Comparison of ENCODE assay signal across 22 cellular contexts in genomic region chr11:111170761-111171379, GRCh38.
"Had no signal": no experiment of that assay in that cellular context is flagged by ENCODE, and none has a peak within 500 bp of the region (broad histone marks: within the 10 kb centered on the region; RNA-seq: fewer than 3 reads in every experiment).

No MANE protein-coding gene starts in this region.

- H3K36me3 Mint-ChIP-seq: immature natural killer cell; natural killer cell treated with Interleukin-12 subunit alpha and Interleukin-12 subunit beta and Interleukin-15 and Interleukin-18, amount 100 ng/mL, for 72 hours; stimulated activated effector memory CD8-positive, alpha-beta T cell treated with anti-CD3 and anti-CD28 coated beads, Interleukin-12 subunit alpha, Interleukin-12 subunit beta, amount 100 ng/mL, for 72 hours; type B pancreatic cell had no signal

- H3K27ac ChIP-seq: dorsolateral prefrontal cortex, lower lobe of right lung, prostate gland, right atrium auricular region, sigmoid colon, testis, tibial artery had no signal

- H3K4me3 Mint-ChIP-seq: immature natural killer cell; natural killer cell treated with Interleukin-12 subunit alpha and Interleukin-12 subunit beta and Interleukin-15 and Interleukin-18, amount 100 ng/mL, for 72 hours; neural crest cell; stimulated activated effector memory CD8-positive, alpha-beta T cell treated with anti-CD3 and anti-CD28 coated beads, Interleukin-12 subunit alpha, Interleukin-12 subunit beta, amount 100 ng/mL, for 72 hours; type B pancreatic cell had no signal

- ATAC-seq: left ventricle myocardium superior; lower lobe of right lung; natural killer cell treated with Interleukin-12 subunit alpha and Interleukin-12 subunit beta and Interleukin-15 and Interleukin-18, amount 100 ng/mL, for 72 hours; stimulated activated effector memory CD8-positive, alpha-beta T cell treated with anti-CD3 and anti-CD28 coated beads, Interleukin-12 subunit alpha, Interleukin-12 subunit beta, amount 100 ng/mL, for 72 hours; stimulated activated naive CD8-positive, alpha-beta T cell treated with anti-CD3 and anti-CD28 coated beads, Interleukin-15, Interleukin-2, amounts not matched to agents 100 U/mL and 50 U/mL, for 24 hours had no signal

- H3K36me3 ChIP-seq: lower lobe of right lung, prostate gland, right atrium auricular region, sigmoid colon, tibial artery had no signal

- H3K4me1 ChIP-seq: lower lobe of right lung, prostate gland, right atrium auricular region, sigmoid colon, testis, tibial artery had no signal

- DNase-seq: dorsolateral prefrontal cortex; effector CD4-positive, alpha-beta T cell; hypothalamus; immature natural killer cell; islet precursor cell; left ventricle myocardium superior; lower lobe of right lung; sigmoid colon; stimulated activated CD4-positive, alpha-beta T cell treated with anti-CD3 and anti-CD28 coated beads, Interleukin-2, amount 100 ng/mL, for 24 hours; stimulated activated CD4-positive, alpha-beta T cell treated with anti-CD3 and anti-CD28 coated beads, Interleukin-4, amount 100 ng/mL, for 24 hours; stimulated activated naive CD8-positive, alpha-beta T cell treated with anti-CD3 and anti-CD28 coated beads, Interleukin-15, Interleukin-2, amounts not matched to agents 100 U/mL and 50 U/mL, for 24 hours; substantia nigra; testis; tibial artery had no signal

- H3K27me3 ChIP-seq: dorsolateral prefrontal cortex, right atrium auricular region, sigmoid colon, testis, tibial artery had no signal

- H3K4me1 Mint-ChIP-seq: immature natural killer cell; stimulated activated effector memory CD8-positive, alpha-beta T cell treated with anti-CD3 and anti-CD28 coated beads, Interleukin-12 subunit alpha, Interleukin-12 subunit beta, amount 100 ng/mL, for 72 hours had no signal

- H3K9me3 ChIP-seq: lower lobe of right lung, prostate gland, right atrium auricular region, sigmoid colon, testis, tibial artery had no signal

- H3K27me3 Mint-ChIP-seq: natural killer cell treated with Interleukin-12 subunit alpha and Interleukin-12 subunit beta and Interleukin-15 and Interleukin-18, amount 100 ng/mL, for 72 hours; type B pancreatic cell had no signal

- H3K9me3 Mint-ChIP-seq: immature natural killer cell; natural killer cell treated with Interleukin-12 subunit alpha and Interleukin-12 subunit beta and Interleukin-15 and Interleukin-18, amount 100 ng/mL, for 72 hours; stimulated activated effector memory CD8-positive, alpha-beta T cell treated with anti-CD3 and anti-CD28 coated beads, Interleukin-12 subunit alpha, Interleukin-12 subunit beta, amount 100 ng/mL, for 72 hours; type B pancreatic cell had no signal

- H3K27ac Mint-ChIP-seq: immature natural killer cell; natural killer cell treated with Interleukin-12 subunit alpha and Interleukin-12 subunit beta and Interleukin-15 and Interleukin-18, amount 100 ng/mL, for 72 hours; stimulated activated effector memory CD8-positive, alpha-beta T cell treated with anti-CD3 and anti-CD28 coated beads, Interleukin-12 subunit alpha, Interleukin-12 subunit beta, amount 100 ng/mL, for 72 hours; type B pancreatic cell had no signal

- FAIRE-seq: colon, frontal cortex had no signal

- H3K4me3 ChIP-seq: dorsolateral prefrontal cortex, lower lobe of right lung, prostate gland, right atrium auricular region, sigmoid colon, testis, tibial artery had no signal
